7 cellular contexts compared by ENCODE assay signal in the genomic region with DNA sequence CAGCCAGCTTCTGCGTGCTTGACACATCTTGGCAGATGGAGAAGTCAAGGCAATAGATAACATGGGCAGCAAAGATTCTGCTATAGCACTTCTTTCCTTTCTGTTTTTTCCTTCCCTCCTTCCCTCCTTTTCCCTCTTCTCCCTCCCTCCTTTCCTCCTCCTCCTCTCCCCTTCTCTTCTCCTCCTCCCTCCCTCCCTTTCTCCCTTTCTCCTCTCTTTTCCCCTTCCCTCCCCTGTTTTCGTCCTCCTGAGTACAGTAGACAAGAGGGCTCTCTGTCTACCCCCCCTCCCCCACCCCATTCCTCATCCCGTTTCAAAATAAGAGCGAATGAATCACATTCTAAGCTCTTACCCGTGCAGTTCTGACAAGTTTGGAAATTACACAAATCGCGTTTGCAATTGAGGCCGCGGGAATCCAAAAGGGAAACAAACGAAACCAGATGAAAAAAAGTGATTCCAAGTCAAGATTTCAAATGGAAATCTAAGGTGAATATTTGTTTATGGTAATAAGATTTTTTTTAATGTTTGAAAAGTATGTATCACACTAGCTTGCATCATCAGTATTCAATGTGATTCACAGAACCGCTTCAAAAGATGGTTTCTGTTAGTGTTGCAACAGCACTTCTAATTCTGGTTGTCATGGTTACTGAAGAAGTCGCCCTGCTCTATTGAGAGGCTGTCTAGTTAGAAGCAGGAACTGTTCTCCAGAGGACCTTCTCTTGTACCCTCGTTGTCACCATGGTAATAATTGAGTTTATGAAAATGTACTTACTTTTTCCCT. TPM values are rescaled to one million over a fixed set of nuclear protein-coding genes. Genes with fewer than 3 reads are reported as not detected.
DNase-seq lines count a peak whose midpoint lies in the region; ATAC-seq and FAIRE-seq lines count a peak whose summit lies in the region.

No MANE protein-coding gene starts in this region.

- H3K27me3 Mint-ChIP-seq in activated naive CD4-positive, alpha-beta T cell treated with anti-CD3 and anti-CD28 coated beads for 36 hours (ENCODE audit: low read depth) = peaks cover 21% of the 10 kb centered on the region

- H3K9me3 Mint-ChIP-seq in activated naive CD4-positive, alpha-beta T cell treated with anti-CD3 and anti-CD28 coated beads for 36 hours = no peaks in the 10 kb centered on the region

- peaks cover 2% of the 10 kb centered on the region for H3K36me3 Mint-ChIP-seq in activated naive CD4-positive, alpha-beta T cell treated with anti-CD3 and anti-CD28 coated beads for 36 hours (ENCODE audit: low read depth)

- H3K27ac ChIP-seq in aorta (ENCODE audit: low read depth in 1 of 2, low read length in 2 of 2) = no peak overlapping the region

- no peaks in the 10 kb centered on the region for H3K4me1 ChIP-seq in aorta (ENCODE audit: control insufficient read depth in 1 of 2, insufficient read depth in 2 of 2, low read length in 2 of 2)

- H3K4me3 Mint-ChIP-seq in activated naive CD4-positive, alpha-beta T cell treated with anti-CD3 and anti-CD28 coated beads for 36 hours = peak overlapping the region; percentile 72

- FAIRE-seq in frontal cortex (lab: Jason Lieb, UNC) = no peak

- CTCF ChIA-PET in activated naive CD4-positive, alpha-beta T cell treated with anti-CD3 and anti-CD28 coated beads for 36 hours (lab: Charles Lee) = interaction anchor here (0.9 to 3.8 kb wide), 5 partner anchors 81 to 291 kb away, joined by 4 to 20 read pairs (median 4); a partner anchor contains a TSS

- peak overlapping the region; percentile 38 for H3K27ac Mint-ChIP-seq in activated naive CD4-positive, alpha-beta T cell treated with anti-CD3 and anti-CD28 coated beads for 36 hours

- 2 to 3% methylated on average over 13 of the region's 13 CpGs for whole genome bisulfite sequencing in aorta, 2 donors

- H3K36me3 ChIP-seq in aorta (ENCODE audit: control insufficient read depth in 1 of 2, insufficient read depth in 2 of 2, low read length in 1 of 2) = no peaks in the 10 kb centered on the region

- peak overlapping the region in 1 of 2 donors; percentile 34 for H3K4me3 ChIP-seq in aorta (ENCODE audit: low read length in 2 of 2)

- DNase-seq in NCI-H69 (lab: John Stamatoyannopoulos, UW) = peak; percentile 70
- peak; percentile 76 for DNase-seq in activated naive CD4-positive, alpha-beta T cell treated with anti-CD3 and anti-CD28 coated beads for 36 hours
- peak; percentile 59 to 60 for DNase-seq in frontal cortex (ENCODE audit: low spot score in 2 of 2)
- peak; percentile 83 for DNase-seq in non-pigmented ciliary epithelial cell (ENCODE audit: low read depth)
- no peak for DNase-seq in aorta

- intact Hi-C loops in activated naive CD4-positive, alpha-beta T cell treated with anti-CD3 and anti-CD28 coated beads for 36 hours (cut with micrococcal nuclease) = loop anchor here (1.0 to 5.0 kb wide), 19 partner anchors 32 to 579 kb away; a partner anchor contains a TSS
- intact Hi-C loops in aorta (cut with DNase I) = loop anchor here in 1 of 2 donors (5.0 kb wide), 1 partner anchor 71 kb away; a partner anchor contains a TSS

- no peaks in the 10 kb centered on the region for H3K9me3 ChIP-seq in aorta (ENCODE audit: control insufficient read depth, low read length)

- H3K27me3 ChIP-seq in aorta (ENCODE audit: control insufficient read depth in 1 of 2, insufficient read depth in 2 of 2, low read length in 1 of 2) = no peaks in the 10 kb centered on the region

- H3K4me1 Mint-ChIP-seq in activated naive CD4-positive, alpha-beta T cell treated with anti-CD3 and anti-CD28 coated beads for 36 hours (ENCODE audit: low read depth) = peaks cover 31% of the 10 kb centered on the region

- peak; percentile 41 for ATAC-seq in GM18508 (IDR thresholded peaks at IDR 0.05; ENCODE audit: insufficient read depth, unreplicated experiment)
- peak; percentile 41 for ATAC-seq in HG02885 (IDR thresholded peaks at IDR 0.05; ENCODE audit: poor library complexity, unreplicated experiment)
- peak; percentile 70 for ATAC-seq in aorta (ENCODE audit: low FRiP score)

RNA-seq across cellular contexts. Expression of a gene that starts 1.3 kb away (rescaled TPM):
- total RNA-seq in activated naive CD4-positive, alpha-beta T cell treated with anti-CD3 and anti-CD28 coated beads for 36 hours = under 1 TPM; 0.54 to 0.57 TPM
- total RNA-seq in frontal cortex = 8.2 TPM
- total RNA-seq in aorta = 1 to 10 TPM in 1 of 2 donors, under 1 TPM in 1; 0.58 to 1.5 TPM
- under 1 TPM in 1 of 2 donors, not detected in 1; 0.26 TPM for polyA plus RNA-seq in aorta

Comparison
In these comparisons a context has a peak if more than half of its experiments do, and no peak if none do; other contexts are left out.
1. DNase-seq: peak in NCI-H69 (single experiment), activated naive CD4-positive, alpha-beta T cell treated with anti-CD3 and anti-CD28 coated beads for 36 hours (single experiment), frontal cortex (2 of 2) and non-pigmented ciliary epithelial cell (single experiment); none in aorta (0 of 2).
2. Peak in every context shown above with its lines, with median percentiles within 50 percentile points of each other: ATAC-seq.